Comparison of ENCODE assay signal across 8 cellular contexts in genomic region chr15:45200001-45200798, GRCh38. TPM values are rescaled to one million over a fixed set of nuclear protein-coding genes. Genes with fewer than 3 reads are reported as not detected.
DNase-seq lines count a peak whose midpoint lies in the region; ATAC-seq and TF ChIP-seq lines count a peak whose summit lies in the region.

No MANE protein-coding gene starts in this region.

- TF ChIP-seq POLR2A in testis (IDR thresholded peaks at IDR 0.05), result peak; percentile 69

- peak overlapping the region; percentile 99 to 100 for H3K27ac ChIP-seq in testis

- no peaks in the 10 kb centered on the region for H3K36me3 ChIP-seq in H7 (replicated peaks; ENCODE audit: control insufficient read depth, insufficient read depth, low read length)
- no peaks in the 10 kb centered on the region for H3K36me3 ChIP-seq in MG63
- H3K36me3 ChIP-seq in testis (ENCODE audit: low read depth, missing control alignments), result no peaks in the 10 kb centered on the region

- H3K9me3 ChIP-seq in MG63 (no peaks in the 10 kb centered on the region), testis (no peaks in the 10 kb centered on the region)

- H3K4me3 ChIP-seq in H7 (ENCODE audit: insufficient read depth, low read depth, low read length) (peak overlapping the region; percentile 85), MG63 (peak overlapping the region; percentile 87), testis (peak overlapping the region; percentile 85 to 86)

- 0 to 1% methylated on average over 32 to 34 of the region's 34 CpGs for WGBS in testis, 2 donors

- intact Hi-C loops in testis (cut with DNase I; ENCODE audit: low total_unique reads), result no loop called here

- H3K4me1 ChIP-seq in testis, result no peaks in the 10 kb centered on the region

- H3K27me3 ChIP-seq in H7 (ENCODE audit: control insufficient read depth, insufficient read depth, low read length) (no peaks in the 10 kb centered on the region), MG63 (no peaks in the 10 kb centered on the region), testis (no peaks in the 10 kb centered on the region)

- DNase-seq in ELR (ENCODE audit: low read depth) (peak; percentile 95), H7 (peak; percentile 67), MG63 (peak; percentile 85), SHP77 treated with DMSO at 0.1 percent for 48 hours (lab: John Stamatoyannopoulos, UW) (peak; percentile 94), activated gamma-delta T cell treated with Interleukin-2 at 50 U/mL for 16 hours (peak; percentile 98), globus pallidus (ENCODE audit: low spot score) (peak; percentile 99), omental fat pad (ENCODE audit: low spot score) (peak; percentile 95), testis (peak; percentile 98)

- TF ChIP-seq CTCF in omental fat pad (IDR thresholded peaks at IDR 0.05), result no peak
- TF ChIP-seq CTCF in testis (IDR thresholded peaks at IDR 0.05), result peak in 1 of 3 experiments; percentile 4

- ATAC-seq in omental fat pad (ENCODE audit: low FRiP score), result peak; percentile 43

RNA-seq across cellular contexts. Expression of gene SHF, which starts 12.4 kb away (rescaled TPM):
- total RNA-seq in H7 (2014; rRNA removed; shearing (Covaris generic)), result 40.0 and 56.4 TPM in 2 replicates
- 0.33 TPM in 1 of 2 replicates, not detected in the other for total RNA-seq in MG63 (2014; rRNA removed; shearing (Covaris generic); ENCODE audit: low replicate concordance)
- total RNA-seq in omental fat pad (10 to 100 TPM in 1 of 4 donors, 1 to 10 TPM in 3; 1.9 to 10.5 (median 3.7) TPM), testis (10 to 100 TPM in 1 of 2 donors, 1 to 10 TPM in 1; 9.3 to 12.7 TPM)
- polyA plus RNA-seq in testis (ENCODE audit: insufficient read depth, low read depth, low replicate concordance), result 13.2 TPM

RNA-seq across cellular contexts. Expression of gene SLC28A2, which starts 51.8 kb away (rescaled TPM):
- total RNA-seq in H7 (2014; rRNA removed; shearing (Covaris generic)), result 0.15 TPM in 1 of 2 replicates, not detected in the other
- total RNA-seq in MG63 (2014; rRNA removed; shearing (Covaris generic); ENCODE audit: low replicate concordance), result not detected in 2 replicates
- not detected for total RNA-seq in omental fat pad
- total RNA-seq in testis, result under 1 TPM in 1 of 2 donors, not detected in 1; 0.81 TPM
- not detected for polyA plus RNA-seq in testis (ENCODE audit: insufficient read depth, low read depth, low replicate concordance)

Comparison
In these comparisons a context has a peak if more than half of its experiments do, and no peak if none do; other contexts are left out.
1. Peak in every context shown above with its lines: DNase-seq, ATAC-seq, H3K4me3 ChIP-seq and H3K27ac ChIP-seq.